8 cellular contexts compared by ENCODE assay signal in genomic region chr3:139534444-139534812, GRCh38. TPM values are rescaled to one million over a fixed set of nuclear protein-coding genes. Genes with fewer than 3 reads are reported as not detected.
DNase-seq lines count a peak whose midpoint lies in the region; ATAC-seq, FAIRE-seq and TF ChIP-seq lines count a peak whose summit lies in the region.

No MANE protein-coding gene starts in this region.

- H3K27me3 Mint-ChIP-seq in activated CD8-positive, alpha-beta memory T cell treated with anti-CD3 and anti-CD28 coated beads, Interleukin-2, amount 10 ng/mL, durations not matched to agents 7 days and 5 days, result peaks cover 27% of the 10 kb centered on the region

- H3K9me3 ChIP-seq in left ventricle myocardium inferior (replicated peaks), result no peaks in the 10 kb centered on the region
- no peaks in the 10 kb centered on the region for H3K9me3 ChIP-seq in small intestine (ENCODE audit: control insufficient read depth, low read depth)

- no peak overlapping the region for H3K4me3 ChIP-seq in left ventricle myocardium inferior
- no peak overlapping the region for H3K4me3 ChIP-seq in small intestine (ENCODE audit: low read depth in 1 of 2, low read length in 2 of 2)

- peaks cover 66% of the 10 kb centered on the region for H3K4me1 ChIP-seq in left ventricle myocardium inferior
- H3K4me1 ChIP-seq in small intestine (ENCODE audit: control insufficient read depth in 2 of 2, insufficient read depth in 1 of 2, low read depth in 1 of 2, low read length in 1 of 2), result peaks cover 0 to 3% of the 10 kb centered on the region in 2 donors

- FAIRE-seq in small intestine (lab: Jason Lieb, UNC), result no peak

- intact Hi-C loops in left ventricle myocardium inferior (cut with micrococcal nuclease), result no loop called here

- H3K36me3 ChIP-seq in left ventricle myocardium inferior, result no peaks in the 10 kb centered on the region
- H3K36me3 ChIP-seq in small intestine (ENCODE audit: control insufficient read depth in 2 of 2, insufficient read depth in 2 of 2, low read length in 2 of 2), result no peaks in the 10 kb centered on the region

- ATAC-seq in GM18502 (IDR thresholded peaks at IDR 0.05; ENCODE audit: poor library complexity, unreplicated experiment) (peak; percentile 82), HG03432 (IDR thresholded peaks at IDR 0.05; ENCODE audit: unreplicated experiment) (peak; percentile 66)
- ATAC-seq in activated CD8-positive, alpha-beta memory T cell treated with anti-CD3 and anti-CD28 coated beads, Interleukin-2, amount 10 ng/mL, durations not matched to agents 7 days and 5 days, result no peak

- DNase-seq in RWPE1 (ENCODE audit: low spot score) (peak; percentile 71), left ventricle myocardium inferior (no peak), cerebellum (ENCODE audit: low spot score) (no peak), small intestine (no peak)
- no peak for DNase-seq in activated CD4-positive, CD25-positive, alpha-beta regulatory T cell (lab: John Stamatoyannopoulos, UW)
- DNase-seq in activated CD8-positive, alpha-beta memory T cell treated with anti-CD3 and anti-CD28 coated beads, Interleukin-2, amount 10 ng/mL, durations not matched to agents 7 days and 5 days, result no peak

- H3K27ac Mint-ChIP-seq in activated CD8-positive, alpha-beta memory T cell treated with anti-CD3 and anti-CD28 coated beads, Interleukin-2, amount 10 ng/mL, durations not matched to agents 7 days and 5 days, result no peak overlapping the region

- H3K4me1 Mint-ChIP-seq in activated CD8-positive, alpha-beta memory T cell treated with anti-CD3 and anti-CD28 coated beads, Interleukin-2, amount 10 ng/mL, durations not matched to agents 7 days and 5 days, result peaks cover 11% of the 10 kb centered on the region

- no peaks in the 10 kb centered on the region for H3K36me3 Mint-ChIP-seq in activated CD8-positive, alpha-beta memory T cell treated with anti-CD3 and anti-CD28 coated beads, Interleukin-2, amount 10 ng/mL, durations not matched to agents 7 days and 5 days

- CTCF ChIA-PET in RWPE1 (lab: Yijun Ruan, JAX), result interaction anchor here (0.6 to 1.5 kb wide), 7 partner anchors 9 to 1839 kb away, joined by 3 to 5 read pairs (median 3); no protein-coding TSS in a partner anchor
- CTCF ChIA-PET in activated CD8-positive, alpha-beta memory T cell treated with anti-CD3 and anti-CD28 coated beads, Interleukin-2, amount 10 ng/mL, durations not matched to agents 7 days and 5 days (lab: Charles Lee), result no interaction called here

- H3K27me3 ChIP-seq in left ventricle myocardium inferior (ENCODE audit: low read depth), result no peaks in the 10 kb centered on the region
- no peaks in the 10 kb centered on the region for H3K27me3 ChIP-seq in small intestine (ENCODE audit: control insufficient read depth in 2 of 2, insufficient read depth in 2 of 2, low read length in 2 of 2)

- TF ChIP-seq CTCF in RWPE1 (conservative IDR thresholded peaks at IDR 0.05; ENCODE audit: low read depth) (no peak), left ventricle myocardium inferior (IDR thresholded peaks at IDR 0.05; ENCODE audit: borderline replicate concordance) (no peak)

- POLR2A ChIA-PET in RWPE1 (lab: Yijun Ruan, JAX; ENCODE audit: low non-redundant PET), result interaction anchor here (0.5 kb wide), 1 partner anchor 155 kb away, joined by 3 read pairs; no protein-coding TSS in a partner anchor

- H3K27ac ChIP-seq in RWPE1, result peak overlapping the region; percentile 89
- peak overlapping the region; percentile 72 for H3K27ac ChIP-seq in left ventricle myocardium inferior (replicated peaks)
- peak overlapping the region in 1 of 2 donors; percentile 84 for H3K27ac ChIP-seq in small intestine (ENCODE audit: low read depth in 1 of 2, low read length in 1 of 2)

- 12 to 54% (median 45%) methylated on average over 1 of the region's 1 CpG for WGBS in small intestine, 3 donors

- no peak overlapping the region for H3K4me3 Mint-ChIP-seq in activated CD8-positive, alpha-beta memory T cell treated with anti-CD3 and anti-CD28 coated beads, Interleukin-2, amount 10 ng/mL, durations not matched to agents 7 days and 5 days

- no peaks in the 10 kb centered on the region for H3K9me3 Mint-ChIP-seq in activated CD8-positive, alpha-beta memory T cell treated with anti-CD3 and anti-CD28 coated beads, Interleukin-2, amount 10 ng/mL, durations not matched to agents 7 days and 5 days (ENCODE audit: low read depth)

RNA-seq across cellular contexts. Expression of gene RBP1, which starts 5.1 kb away (rescaled TPM):
- total RNA-seq in left ventricle myocardium inferior, result 25.5 TPM
- total RNA-seq in activated CD8-positive, alpha-beta memory T cell treated with anti-CD3 and anti-CD28 coated beads, Interleukin-2, amount 10 ng/mL, durations not matched to agents 7 days and 5 days, result not detected
- total RNA-seq in cerebellum, result 19.5 TPM
- polyA plus RNA-seq in small intestine, result 10 to 100 TPM; 28.9 to 53.4 (median 29.1) TPM

RNA-seq across cellular contexts. Expression of gene RBP2, which starts 58.1 kb away (rescaled TPM):
- total RNA-seq in left ventricle myocardium inferior, result not detected
- total RNA-seq in activated CD8-positive, alpha-beta memory T cell treated with anti-CD3 and anti-CD28 coated beads, Interleukin-2, amount 10 ng/mL, durations not matched to agents 7 days and 5 days, result not detected
- not detected for total RNA-seq in cerebellum
- over 10,000 TPM in 1 of 3 donors, 1,000 to 10,000 TPM in 2; 1,676 to 12,637 (median 5,876) TPM for polyA plus RNA-seq in small intestine

Comparison
In these comparisons a context has a peak if more than half of its experiments do, and no peak if none do; other contexts are left out.
1. RNA of gene RBP1, which starts 5.1 kb away (total RNA-seq): 25.5 TPM in left ventricle myocardium inferior (single experiment) and 19.5 TPM in cerebellum (single experiment); not detected in activated CD8-positive, alpha-beta memory T cell treated with anti-CD3 and anti-CD28 coated beads, Interleukin-2, amount 10 ng/mL, durations not matched to agents 7 days and 5 days; every median in the first group is over 10 times any median in the second.